In the genomic region with DNA sequence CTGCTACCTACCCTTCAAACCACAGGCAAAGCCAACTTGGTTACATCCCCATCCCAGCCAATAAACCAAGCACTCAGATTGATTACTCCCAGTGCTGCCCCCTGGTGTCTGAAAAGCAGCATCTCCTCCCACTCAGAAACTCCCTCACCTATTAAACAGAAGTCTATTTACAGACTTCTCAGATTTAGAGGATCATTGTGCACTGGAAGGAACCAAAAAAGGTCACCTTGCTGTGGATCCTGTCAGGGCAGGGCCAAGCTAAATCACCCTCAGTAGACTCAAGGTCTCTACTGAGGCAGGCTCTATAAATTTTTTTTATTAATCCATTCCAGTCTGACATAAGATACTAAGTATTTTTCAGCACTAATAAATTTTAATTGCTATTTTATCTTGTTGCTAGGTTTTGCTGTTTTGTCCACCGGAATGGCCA, we compare ENCODE assay signal across 8 cellular contexts. TPM values are rescaled to one million over a fixed set of nuclear protein-coding genes. Genes with fewer than 3 reads are reported as not detected.
DNase-seq lines count a peak whose midpoint lies in the region; ATAC-seq, FAIRE-seq and TF ChIP-seq lines count a peak whose summit lies in the region.

No MANE protein-coding gene starts in this region.

- no peak for TF ChIP-seq POLR2A in H54 (IDR thresholded peaks at IDR 0.05; ENCODE audit: low read depth, low read length)

- FAIRE-seq in H54 (lab: Jason Lieb, UNC), result no peak

- in situ Hi-C loops in ACHN (cut with HindIII; ENCODE audit: low pct_ligation_motif_present, low pct_unique_long_range_greater_than_20kb, low sequenced_read_pairs), result loop anchor here (25.0 kb wide), 1 partner anchor 103 kb away; a partner anchor contains a TSS

- intact Hi-C loops in left colon (cut with DNase I, micrococcal nuclease), result loop anchor here in 1 of 2 donors (5.0 kb wide), 1 partner anchor 88 kb away; no protein-coding TSS in a partner anchor

- peak; percentile 83 for ATAC-seq in left colon
- no peak for ATAC-seq in GM19455 (IDR thresholded peaks at IDR 0.05; ENCODE audit: unreplicated experiment)

- DNase-seq in ACHN, result peak; percentile 81
- DNase-seq in H54 (ENCODE audit: insufficient read length, low spot score), result peak; percentile 88
- peak; percentile 71 to 77 for DNase-seq in NCI-H446 (lab: John Stamatoyannopoulos, UW)
- peak; percentile 49 for DNase-seq in activated CD4-positive, alpha-beta T cell treated with anti-CD3 and anti-CD28 coated beads for 1 hour
- DNase-seq in cerebellar cortex (ENCODE audit: low spot score), result peak; percentile 87
- peak; percentile 49 to 70 for DNase-seq in left colon
- peak; percentile 67 to 79 for DNase-seq in stimulated activated CD4-positive, alpha-beta T cell treated with anti-CD3 and anti-CD28 coated beads, Interleukin-2, amount 100 ng/mL, for 24 hours

RNA-seq across cellular contexts. Expression of a gene that starts 17.6 kb away (rescaled TPM):
- total RNA-seq in left colon, result 1 to 10 TPM in 1 of 2 donors, not detected in 1; 1.3 TPM

RNA-seq across cellular contexts. Expression of a gene that starts 34.0 kb away (rescaled TPM):
- 10 to 100 TPM; 72.6 to 77.5 TPM for total RNA-seq in left colon

RNA-seq across cellular contexts. Expression of a gene that starts 35.2 kb away (rescaled TPM):
- total RNA-seq in left colon, result 10 to 100 TPM in 1 of 2 donors, under 1 TPM in 1; 0.95 to 18.6 TPM

RNA-seq across cellular contexts. Expression of a gene that starts 50.1 kb away (rescaled TPM):
- total RNA-seq in left colon, result under 1 TPM; 0.11 to 0.37 TPM
